In genomic region chr16:12896562-12896961, GRCh38 we compare ENCODE assay signal across 1 cellular context.
TF ChIP-seq lines count a peak whose summit lies in the region.

No MANE protein-coding gene starts in this region.

TF ChIP-seq in Ishikawa, 13 proteins besides CTCF, POLR2A, EP300 and RAD21 (continued from another document):
- TF ChIP-seq MAX (IDR thresholded peaks at IDR 0.05), result no peak
